10 cellular contexts compared by ENCODE assay signal in the genomic region with DNA sequence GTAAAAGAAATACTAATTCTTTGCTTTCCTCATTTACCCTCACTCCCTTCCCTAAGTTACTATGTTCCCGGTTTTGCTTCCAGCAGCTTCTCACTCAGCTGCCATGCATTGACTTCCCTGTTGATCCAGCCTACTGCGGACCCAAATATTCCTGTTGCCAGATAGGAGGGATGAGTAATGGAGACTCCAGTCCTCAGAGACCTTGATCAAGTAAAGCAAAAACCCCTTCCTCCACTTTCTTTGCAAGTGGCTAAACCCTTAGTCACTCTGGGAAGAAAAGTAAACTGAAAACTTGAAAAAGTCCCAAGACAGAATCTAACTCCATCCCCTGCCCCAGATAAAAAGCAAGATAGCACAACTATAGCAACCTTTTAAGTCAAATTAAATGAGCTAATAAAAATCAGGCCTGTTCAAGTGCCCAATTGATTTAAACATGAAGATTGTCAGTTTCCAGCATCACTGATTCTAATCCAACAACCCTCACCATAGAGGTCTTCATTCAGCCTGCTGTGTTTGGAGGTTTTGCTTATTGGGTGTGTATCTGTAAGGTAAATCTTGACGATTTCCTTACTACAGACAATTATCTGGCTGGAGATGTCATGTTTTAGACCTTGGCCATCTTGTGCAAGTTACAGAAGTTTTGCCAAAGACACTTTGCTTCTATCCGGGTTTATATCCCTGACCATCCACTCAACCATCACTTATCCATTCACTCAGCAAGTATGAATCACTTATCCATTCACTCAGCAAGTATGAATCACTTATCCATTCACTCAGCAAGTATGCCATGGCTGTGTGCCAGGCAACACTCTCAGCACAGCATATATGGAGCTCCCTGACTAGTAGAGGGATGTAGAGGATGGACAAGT. TPM values are rescaled to one million over a fixed set of nuclear protein-coding genes. Genes with fewer than 3 reads are reported as not detected.
DNase-seq lines count a peak whose midpoint lies in the region; ATAC-seq and TF ChIP-seq lines count a peak whose summit lies in the region.
"Had no signal": no experiment of that assay in that cellular context is flagged by ENCODE, and none has a peak within 500 bp of the region (broad histone marks: within the 10 kb centered on the region; RNA-seq: fewer than 3 reads in every experiment).

No MANE protein-coding gene starts in this region.

- no peak overlapping the region for H3K4me3 ChIP-seq in fibroblast of villous mesenchyme (ENCODE audit: low read depth, low read length)
- H3K4me3 ChIP-seq: BLaER1 treated with 17β-estradiol and CSF1 and Interleukin-3, amounts not matched to agents 10 nM and 100 nM; vagina had no signal

- H3K27ac Mint-ChIP-seq in activated CD8-positive, alpha-beta T cell treated with anti-CD3 and anti-CD28 coated beads for 36 hours = no peak overlapping the region

- H3K9me3 Mint-ChIP-seq in activated CD8-positive, alpha-beta T cell treated with anti-CD3 and anti-CD28 coated beads for 36 hours = no peaks in the 10 kb centered on the region

- no peak overlapping the region for H3K4me3 Mint-ChIP-seq in activated CD8-positive, alpha-beta T cell treated with anti-CD3 and anti-CD28 coated beads for 36 hours

- peak; percentile 12 for DNase-seq in NCI-H748 (lab: John Stamatoyannopoulos, UW; ENCODE audit: unreplicated experiment)
- no peak for DNase-seq in NCI-H748 treated with DMSO at 0.1 percent for 48 hours (lab: John Stamatoyannopoulos, UW)
- peak; percentile 72 for DNase-seq in RWPE1 (ENCODE audit: low spot score)
- DNase-seq in fibroblast of villous mesenchyme (ENCODE audit: low read depth) = peak; percentile 91
- peak; percentile 91 for DNase-seq in smooth muscle cell of the brain vasculature (ENCODE audit: low read depth, low spot score)
- no peak for DNase-seq in activated CD8-positive, alpha-beta T cell treated with anti-CD3 and anti-CD28 coated beads for 36 hours

- H3K27me3 Mint-ChIP-seq in activated CD8-positive, alpha-beta T cell treated with anti-CD3 and anti-CD28 coated beads for 36 hours = peaks cover 12% of the 10 kb centered on the region

- intact Hi-C loops in activated CD8-positive, alpha-beta T cell treated with anti-CD3 and anti-CD28 coated beads for 36 hours (cut with micrococcal nuclease) = no loop called here

- TF ChIP-seq CTCF in RWPE1 (conservative IDR thresholded peaks at IDR 0.05; ENCODE audit: low read depth) (no peak), fibroblast of villous mesenchyme (IDR thresholded peaks at IDR 0.05; ENCODE audit: insufficient read depth, low read depth, low read length) (no peak)
- no peak for TF ChIP-seq CTCF in activated CD8-positive, alpha-beta T cell treated with anti-CD3 and anti-CD28 coated beads for 36 hours (IDR thresholded peaks at IDR 0.05)

- POLR2A ChIA-PET in RWPE1 (lab: Yijun Ruan, JAX; ENCODE audit: low non-redundant PET) = no interaction called here
- POLR2A ChIA-PET in activated CD8-positive, alpha-beta T cell treated with anti-CD3 and anti-CD28 coated beads for 36 hours (lab: Charles Lee) = interaction anchor here (0.6 to 1.4 kb wide), 2 partner anchors 14 to 20 kb away, joined by 3 read pairs; no protein-coding TSS in a partner anchor

- no peaks in the 10 kb centered on the region for H3K4me1 Mint-ChIP-seq in activated CD8-positive, alpha-beta T cell treated with anti-CD3 and anti-CD28 coated beads for 36 hours (ENCODE audit: low read depth)

- no peaks in the 10 kb centered on the region for H3K36me3 Mint-ChIP-seq in activated CD8-positive, alpha-beta T cell treated with anti-CD3 and anti-CD28 coated beads for 36 hours (ENCODE audit: low read depth)

- peak overlapping the region; percentile 72; the same call in 1 of the 2 replicates for H3K27ac ChIP-seq in RWPE1
- H3K27ac ChIP-seq: BLaER1 treated with 17β-estradiol and CSF1 and Interleukin-3, amounts not matched to agents 10 nM and 100 nM; vagina had no signal

- ATAC-seq in HG03097 (IDR thresholded peaks at IDR 0.05; ENCODE audit: low FRiP score, unreplicated experiment) = no peak
- no peak for ATAC-seq in activated CD8-positive, alpha-beta T cell treated with anti-CD3 and anti-CD28 coated beads for 36 hours
- no peak for ATAC-seq in GM18498 (IDR thresholded peaks at IDR 0.05; ENCODE audit: unreplicated experiment)

- CTCF ChIA-PET in RWPE1 (lab: Yijun Ruan, JAX) = interaction anchor here (1.7 kb wide), 1 partner anchor 35 kb away, joined by 5 read pairs; no protein-coding TSS in a partner anchor
- CTCF ChIA-PET in activated CD8-positive, alpha-beta T cell treated with anti-CD3 and anti-CD28 coated beads for 36 hours (lab: Charles Lee) = interaction anchor here (2.0 to 2.1 kb wide), 2 partner anchors 38 to 42 kb away, joined by 5 to 10 read pairs; a partner anchor contains a TSS

RNA-seq across cellular contexts. Expression of a gene that starts 17.6 kb away (rescaled TPM):
- total RNA-seq in fibroblast of villous mesenchyme = not detected in 2 replicates
- not detected for total RNA-seq in activated CD8-positive, alpha-beta T cell treated with anti-CD3 and anti-CD28 coated beads for 36 hours

RNA-seq across cellular contexts. Expression of a gene that starts 42.0 kb away (rescaled TPM):
- total RNA-seq in fibroblast of villous mesenchyme = not detected in 2 replicates
- 1 to 10 TPM; 6.3 to 8.2 TPM for total RNA-seq in activated CD8-positive, alpha-beta T cell treated with anti-CD3 and anti-CD28 coated beads for 36 hours

Comparison
In these comparisons a context has a peak if more than half of its experiments do, and no peak if none do; other contexts are left out.
1. DNase-seq: peak in NCI-H748 (single experiment), RWPE1 (single experiment), fibroblast of villous mesenchyme (single experiment) and smooth muscle cell of the brain vasculature (single experiment); none in NCI-H748 treated with DMSO at 0.1 percent for 48 hours (single experiment) and activated CD8-positive, alpha-beta T cell treated with anti-CD3 and anti-CD28 coated beads for 36 hours (single experiment).